In genomic region chr22:27919943-27920755, GRCh38 we compare ENCODE assay signal across 8 cellular contexts. TPM values are rescaled to one million over a fixed set of nuclear protein-coding genes. Genes with fewer than 3 reads are reported as not detected.
DNase-seq lines count a peak whose midpoint lies in the region; ATAC-seq and TF ChIP-seq lines count a peak whose summit lies in the region.

No MANE protein-coding gene starts in this region.

- H3K36me3 ChIP-seq in CD4-positive, alpha-beta memory T cell (ENCODE audit: insufficient read depth, low read length) = no peaks in the 10 kb centered on the region
- H3K36me3 ChIP-seq in mucosa of descending colon (ENCODE audit: low read depth) (no peaks in the 10 kb centered on the region), aorta (ENCODE audit: control insufficient read depth in 1 of 2, insufficient read depth in 2 of 2, low read length in 1 of 2) (no peaks in the 10 kb centered on the region)

- peak overlapping the region; percentile 98 for H3K27ac ChIP-seq in CD4-positive, alpha-beta memory T cell (ENCODE audit: low read depth, low read length)
- peak overlapping the region; percentile 86 to 100 for H3K27ac ChIP-seq in aorta (ENCODE audit: low read depth in 1 of 2, low read length in 2 of 2)

- peak overlapping the region; percentile 99 to 100 (median 100) for H3K4me3 Mint-ChIP-seq in CD4-positive, alpha-beta memory T cell

- no peaks in the 10 kb centered on the region for H3K27me3 ChIP-seq in CD4-positive, alpha-beta memory T cell (ENCODE audit: insufficient read depth, low read length)
- no peaks in the 10 kb centered on the region for H3K27me3 ChIP-seq in aorta (ENCODE audit: control insufficient read depth in 1 of 2, insufficient read depth in 2 of 2, low read length in 1 of 2)

- peaks cover 46% of the 10 kb centered on the region for H3K4me1 ChIP-seq in CD4-positive, alpha-beta memory T cell (ENCODE audit: insufficient read depth, low read length)
- H3K4me1 ChIP-seq in mucosa of descending colon (ENCODE audit: low read depth) (peaks cover 25% of the 10 kb centered on the region), aorta (ENCODE audit: control insufficient read depth in 1 of 2, insufficient read depth in 2 of 2, low read length in 2 of 2) (peaks cover 2 to 3% of the 10 kb centered on the region in 2 donors)

- in situ Hi-C loops in SK-MEL-5 (cut with HindIII; ENCODE audit: low pct_unique_long_range_greater_than_20kb, low sequenced_read_pairs) = no loop called here
- in situ Hi-C loops in GM13976 (cut with MboI; ENCODE audit: low sequenced_read_pairs, unreplicated experiment) = no loop called here

- peak overlapping the region; percentile 99 to 100 (median 99) for H3K27ac Mint-ChIP-seq in CD4-positive, alpha-beta memory T cell

- WGBS in aorta, 2 donors = 5 to 7% methylated on average over 12 of the region's 12 CpGs

- H3K27me3 Mint-ChIP-seq in CD4-positive, alpha-beta memory T cell = no peaks in the 10 kb centered on the region

- H3K36me3 Mint-ChIP-seq in CD4-positive, alpha-beta memory T cell = peaks cover 10 to 41% of the 10 kb centered on the region in 2 donors

- intact Hi-C loops in CD4-positive, alpha-beta memory T cell (cut with micrococcal nuclease) = loop anchor here (1.0 to 10.0 kb wide), 6 partner anchors 33 to 1465 kb away; partner anchors contain the start of genes AP1B1, EWSR1 and ZNRF3
- intact Hi-C loops in mucosa of descending colon (cut with DNase I, micrococcal nuclease) (no loop called here), aorta (cut with DNase I) (loop anchor here (2.0 to 5.0 kb wide), 2 partner anchors 33 to 38 kb away; no protein-coding TSS in a partner anchor)

- no peak for DNase-seq in CD4-positive, alpha-beta memory T cell
- DNase-seq in GM19238 (ENCODE audit: insufficient read length, low spot score) = peak; percentile 15
- peak; percentile 62 for DNase-seq in SK-MEL-5 (ENCODE audit: low read depth, low spot score)
- peak; percentile 29 for DNase-seq in epidermal melanocyte (ENCODE audit: insufficient read length, low spot score)
- no peak for DNase-seq in mucosa of descending colon
- DNase-seq in aorta = no peak
- DNase-seq in GM13976 (ENCODE audit: low spot score) = no peak

- CTCF ChIA-PET in CD4-positive, alpha-beta memory T cell (lab: Charles Lee; ENCODE audit: partially characterized antibody) = interaction anchor here (1.3 to 2.5 kb wide), 2 partner anchors 33 to 36 kb away, joined by 3 to 16 read pairs; no protein-coding TSS in a partner anchor

- H3K4me1 Mint-ChIP-seq in CD4-positive, alpha-beta memory T cell = peaks cover 37 to 71% (median 59%) of the 10 kb centered on the region in 4 donors

- no peak for TF ChIP-seq CTCF in mucosa of descending colon (IDR thresholded peaks at IDR 0.05)
- no peak for TF ChIP-seq CTCF in GM13976 (IDR thresholded peaks at IDR 0.05; ENCODE audit: borderline replicate concordance, control extremely low read depth, extremely low read depth, insufficient read depth, missing control alignments)

- ATAC-seq in HG03442 (IDR thresholded peaks at IDR 0.05; ENCODE audit: unreplicated experiment) (peak; percentile 27), mucosa of descending colon (peak; percentile 12), aorta (ENCODE audit: low FRiP score) (peak; percentile 79)

- peak overlapping the region; percentile 86 to 94 for H3K4me3 ChIP-seq in CD4-positive, alpha-beta memory T cell (ENCODE audit: low read length in 2 of 2)
- H3K4me3 ChIP-seq in mucosa of descending colon (peak overlapping the region; percentile 99), aorta (ENCODE audit: low read length in 2 of 2) (peak overlapping the region; percentile 32 to 65)

- POLR2A ChIA-PET in CD4-positive, alpha-beta memory T cell (lab: Charles Lee; ENCODE audit: partially characterized antibody) = interaction anchor here (0.7 to 1.8 kb wide), 4 partner anchors 26 to 1437 kb away, joined by 3 to 8 read pairs (median 6); partner anchors contain the start of genes HPS4, MN1 and SRRD

- H3K9me3 Mint-ChIP-seq in CD4-positive, alpha-beta memory T cell = peaks cover 0 to 6% (median 0%) of the 10 kb centered on the region in 8 donors

- H3K9me3 ChIP-seq in CD4-positive, alpha-beta memory T cell (ENCODE audit: control insufficient read depth in 1 of 2, low read length in 2 of 2) = no peaks in the 10 kb centered on the region
- no peaks in the 10 kb centered on the region for H3K9me3 ChIP-seq in mucosa of descending colon
- H3K9me3 ChIP-seq in aorta (ENCODE audit: control insufficient read depth, low read length) = no peaks in the 10 kb centered on the region

RNA-seq across cellular contexts. Expression of gene PITPNB, which starts 1.1 kb away (rescaled TPM):
- total RNA-seq in CD4-positive, alpha-beta memory T cell = 10 to 100 TPM; 72.5 to 76.4 TPM
- 10 to 100 TPM; 68.8 to 88.4 TPM for polyA plus RNA-seq in CD4-positive, alpha-beta memory T cell
- 20.3 and 20.8 TPM in 2 replicates for total RNA-seq in SK-MEL-5 (2014; rRNA removed; shearing (Covaris generic))
- polyA plus RNA-seq in SK-MEL-5 (2015; cell fraction: cytosol; rRNA removed) = 71.1 and 73.7 TPM in 2 replicates
- polyA plus RNA-seq in SK-MEL-5 (2015; cell fraction: nucleus; rRNA removed) = 65.4 and 66.7 TPM in 2 replicates
- total RNA-seq in mucosa of descending colon (100 to 1,000 TPM in 1 of 3 donors, 10 to 100 TPM in 2; 42.5 to 130 (median 47.4) TPM), aorta (100 to 1,000 TPM; 130 to 162 TPM)
- polyA plus RNA-seq in aorta = 10 to 100 TPM; 50.7 to 73.3 TPM

Comparison
In these comparisons a context has a peak if more than half of its experiments do, and no peak if none do; other contexts are left out.
1. DNase-seq: peak in GM19238 (single experiment), SK-MEL-5 (single experiment) and epidermal melanocyte (single experiment); none in CD4-positive, alpha-beta memory T cell (0 of 5), mucosa of descending colon (0 of 3), aorta (0 of 2) and GM13976 (single experiment).
2. H3K4me3 ChIP-seq: peak in every context shown above with its lines; median percentile 99 in mucosa of descending colon; 90 in CD4-positive, alpha-beta memory T cell; 48 in aorta.
3. ATAC-seq: peak in every context shown above with its lines; median percentile 79 in aorta; 27 in HG03442; 12 in mucosa of descending colon.
4. intact Hi-C loops: an anchor here in CD4-positive, alpha-beta memory T cell (1.0 to 10.0 kb wide) and aorta (2.0 to 5.0 kb wide); none called in mucosa of descending colon.